In the genomic region with DNA sequence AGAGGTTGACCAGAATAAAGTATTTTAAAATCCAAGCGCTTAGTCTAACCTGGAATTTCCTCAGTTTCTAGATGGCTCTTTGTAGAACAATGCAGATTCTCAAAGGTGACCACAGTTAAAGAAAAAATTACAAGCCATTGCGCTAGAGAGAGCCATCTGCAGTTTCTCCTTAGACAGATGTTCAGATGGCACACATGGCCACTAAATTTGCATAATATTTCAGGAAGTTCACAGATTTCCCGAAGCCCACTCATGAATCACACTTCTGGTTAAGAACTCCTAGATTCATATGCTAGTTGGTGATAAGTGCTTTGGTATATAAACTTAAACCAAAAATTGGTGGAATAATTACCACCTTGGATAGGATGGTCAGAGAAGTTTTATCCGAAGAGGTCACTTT, we compare ENCODE assay signal across 1 cellular context.
TF ChIP-seq lines count a peak whose summit lies in the region.

No MANE protein-coding gene starts in this region.

TF ChIP-seq in IMR-90, 13 proteins besides CTCF, POLR2A, EP300 and RAD21 (continued from another document):
- TF ChIP-seq FOS (IDR thresholded peaks at IDR 0.05; ENCODE audit: low read depth, low read length) (no peak), RCOR1 (IDR thresholded peaks at IDR 0.05; ENCODE audit: insufficient replicate concordance, low read length) (no peak), MAZ (IDR thresholded peaks at IDR 0.05; ENCODE audit: borderline replicate concordance, low read depth, low read length) (no peak), CHD1 (IDR thresholded peaks at IDR 0.05; ENCODE audit: low read depth, low read length) (no peak), SMC3 (IDR thresholded peaks at IDR 0.05; ENCODE audit: low read depth, low read length) (no peak), CEBPB (IDR thresholded peaks at IDR 0.05; ENCODE audit: low read depth, low read length) (no peak), NFE2L2 (IDR thresholded peaks at IDR 0.05; ENCODE audit: low read depth, low read length) (no peak)
